26 cellular contexts compared by ENCODE assay signal in genomic region chr7:92340016-92340415, GRCh38.
DNase-seq lines count a peak whose midpoint lies in the region; ATAC-seq, FAIRE-seq and TF ChIP-seq lines count a peak whose summit lies in the region.
"Had no signal": no experiment of that assay in that cellular context is flagged by ENCODE, and none has a peak within 500 bp of the region (broad histone marks: within the 10 kb centered on the region; RNA-seq: fewer than 3 reads in every experiment).

No MANE protein-coding gene starts in this region.

- intact Hi-C loops in GM12878 (cut with micrococcal nuclease; ENCODE audit: unreplicated experiment), result no loop called here

- TF ChIP-seq RAD21 in GM12878 (IDR thresholded peaks at IDR 0.05; ENCODE audit: insufficient read depth, low read depth, low read length), result no peak

- SMC1A ChIA-PET in GM12878 (lab: Charles Lee; ENCODE audit: uncharacterized antibody, unreplicated experiment), result interaction anchor here (1.2 kb wide), 1 partner anchor 13 kb away, joined by 3 read pairs; no protein-coding TSS in a partner anchor

- CTCF ChIA-PET in GM12878 (lab: Yijun Ruan, JAX), result no interaction called here

- TF ChIP-seq CTCF in GM12878 (IDR thresholded peaks at IDR 0.05 in 2 of 3, conservative IDR thresholded peaks at IDR 0.05 in 1 of 3; ENCODE audit: control insufficient read depth in 2 of 3, extremely low read depth in 1 of 3, insufficient read depth in 1 of 3, low read depth in 3 of 3, low read length in 3 of 3), result no peak

- no peak for FAIRE-seq in GM12878 (lab: Jason Lieb, UNC)
- FAIRE-seq: GM12892, GM19239, K562 had no signal

- TF ChIP-seq EP300 in GM12878 (IDR thresholded peaks at IDR 0.05; ENCODE audit: borderline replicate concordance in 1 of 2, control insufficient read depth in 1 of 2, low read depth in 2 of 2, low read length in 2 of 2), result no peak

- H3K79me2 ChIP-seq in GM12878 (ENCODE audit: control insufficient read depth, insufficient read depth, low read length), result no peaks in the 10 kb centered on the region

- H3K9ac ChIP-seq in GM12878 (ENCODE audit: control insufficient read depth, insufficient read depth, low read length), result no peak overlapping the region
- H3K9ac ChIP-seq: GM23248 had no signal

- no peak overlapping the region for H2AFZ ChIP-seq in GM12878 (ENCODE audit: control insufficient read depth, low read depth, low read length)
- H2AFZ ChIP-seq: GM23248 had no signal

- in situ Hi-C loops in GM12878 (cut with MboI), result no loop called here

- H3K27ac ChIP-seq in GM12878 (ENCODE audit: control insufficient read depth, insufficient read depth), result no peak overlapping the region
- peak overlapping the region; percentile 40 for H3K27ac ChIP-seq in layer of hippocampus (ENCODE audit: low read depth, low read length)
- H3K27ac ChIP-seq: GM23248, SJSA1 had no signal

- no peaks in the 10 kb centered on the region; a peak in 2 of 4 replicates for H3K36me3 ChIP-seq in GM12878 (ENCODE audit: control insufficient read depth in 2 of 2, insufficient read depth in 2 of 2, low read length in 1 of 2)
- H3K36me3 ChIP-seq: SJSA1 had no signal

- POLR2A ChIA-PET in GM12878 (lab: Charles Lee), result interaction anchor here (0.7 kb wide), 1 partner anchor 206 kb away, joined by 7 read pairs; no protein-coding TSS in a partner anchor

- no peaks in the 10 kb centered on the region for H4K20me1 ChIP-seq in GM12878 (ENCODE audit: control insufficient read depth, insufficient read depth)

- no peak overlapping the region for H3K4me2 ChIP-seq in GM12878 (ENCODE audit: control insufficient read depth, insufficient read depth)

- H3K27me3 ChIP-seq in GM12878 (replicated peaks in 1 of 2; ENCODE audit: control insufficient read depth in 2 of 2, insufficient read depth in 2 of 2, low read length in 1 of 2) (no peaks in the 10 kb centered on the region), layer of hippocampus (ENCODE audit: control insufficient read depth, insufficient read depth, low read length) (no peaks in the 10 kb centered on the region)
- H3K27me3 ChIP-seq: SJSA1 had no signal

- H3K4me3 ChIP-seq in GM12878, result no peak overlapping the region
- H3K4me3 ChIP-seq: GM23248, K562, SJSA1 had no signal

- 97% methylated on average over 1 of the region's 1 CpG for WGBS in GM12878 (ENCODE audit: insufficient coverage, insufficient replicate concordance, low lambda C conversion rate, missing lambda C conversion rate)

- H3K4me1 ChIP-seq in GM12878 (ENCODE audit: control insufficient read depth, insufficient read depth, low read length), result no peaks in the 10 kb centered on the region
- H3K4me1 ChIP-seq: SJSA1 had no signal

- no peak for TF ChIP-seq POLR2A in GM12878 (IDR thresholded peaks at IDR 0.05; ENCODE audit: low read depth, low read length)

- ATAC-seq in GM12878, result no peak
- ATAC-seq in HG03175 (IDR thresholded peaks at IDR 0.05; ENCODE audit: unreplicated experiment), result no peak
- ATAC-seq: K562, PC-3 had no signal

- no peaks in the 10 kb centered on the region; the same call in 1 of the 3 replicates for H3K9me3 ChIP-seq in GM12878 (replicated peaks; ENCODE audit: control insufficient read depth, insufficient read depth, low read length)
- H3K9me3 ChIP-seq: SJSA1 had no signal

- BruUV-seq in GM12878 (replicated peaks; lab: Mats Ljungman, UMichigan), result TSS peak; percentile 12

- RAD21 ChIA-PET in GM12878 (lab: Charles Lee; ENCODE audit: unreplicated experiment), result no interaction called here

- no peak for DNase-seq in GM12878 (ENCODE audit: low read depth, low spot score)
- peak; percentile 32 for DNase-seq in putamen (ENCODE audit: low spot score)
- DNase-seq in NCI-H510A (lab: John Stamatoyannopoulos, UW), result no peak
- DNase-seq in cerebellum (ENCODE audit: low spot score), result no peak
- no peak for DNase-seq in activated CD4-positive, alpha-beta T cell treated with anti-CD3 and anti-CD28 coated beads for 48 hours
- DNase-seq: Calu3, DMS79 treated with DMSO at 0.1 percent for 48 hours, GF-D8, GM23248, H7, Kasumi-1, NCI-H1092 treated with DMSO at 0.1 percent for 48 hours, NCI-H1436, NCI-H187, NCI-H2107, NCI-H524 treated with DMSO at 0.1 percent for 48 hours, NCI-H774, PC-3, Right ventricle myocardium superior, RPMI8226 had no signal

TF ChIP-seq in GM12878, 131 proteins besides CTCF, POLR2A, EP300 and RAD21 (continues in another document):
- no peak for TF ChIP-seq SUPT20H (IDR thresholded peaks at IDR 0.05; ENCODE audit: borderline replicate concordance, control insufficient read depth, low read depth, low read length)
- no peak for TF ChIP-seq ZSCAN29 (IDR thresholded peaks at IDR 0.05)
- no peak for TF ChIP-seq MEF2A (IDR thresholded peaks at IDR 0.05; ENCODE audit: insufficient read depth, low read depth, low read length)
- no peak for TF ChIP-seq GABPA (IDR thresholded peaks at IDR 0.05; ENCODE audit: low read depth)
- no peak for TF ChIP-seq MAX (IDR thresholded peaks at IDR 0.05; ENCODE audit: low read depth, low read length)
- TF ChIP-seq ESRRA (IDR thresholded peaks at IDR 0.05; ENCODE audit: low read length), result no peak
- TF ChIP-seq MYC (IDR thresholded peaks at IDR 0.05; ENCODE audit: insufficient read depth, insufficient read length, insufficient replicate concordance, low read length, severe bottlenecking), result no peak
- no peak for TF ChIP-seq RFX5 (IDR thresholded peaks at IDR 0.05; ENCODE audit: low read depth, low read length)
- no peak for TF ChIP-seq ZNF217 (IDR thresholded peaks at IDR 0.05)
- TF ChIP-seq ASH2L (IDR thresholded peaks at IDR 0.05; ENCODE audit: borderline replicate concordance, low read depth), result no peak
- TF ChIP-seq SPI1 (IDR thresholded peaks at IDR 0.05; ENCODE audit: borderline replicate concordance, insufficient read depth, low read depth, low read length), result no peak
- no peak for TF ChIP-seq ZNF207 (IDR thresholded peaks at IDR 0.05; ENCODE audit: borderline replicate concordance)
- TF ChIP-seq STAT3 (IDR thresholded peaks at IDR 0.05; ENCODE audit: low read depth, low read length), result no peak
- no peak for TF ChIP-seq TCF7 (IDR thresholded peaks at IDR 0.05; ENCODE audit: borderline replicate concordance)
- TF ChIP-seq ZBTB40 (IDR thresholded peaks at IDR 0.05; ENCODE audit: borderline replicate concordance), result no peak
